In the genomic region with DNA sequence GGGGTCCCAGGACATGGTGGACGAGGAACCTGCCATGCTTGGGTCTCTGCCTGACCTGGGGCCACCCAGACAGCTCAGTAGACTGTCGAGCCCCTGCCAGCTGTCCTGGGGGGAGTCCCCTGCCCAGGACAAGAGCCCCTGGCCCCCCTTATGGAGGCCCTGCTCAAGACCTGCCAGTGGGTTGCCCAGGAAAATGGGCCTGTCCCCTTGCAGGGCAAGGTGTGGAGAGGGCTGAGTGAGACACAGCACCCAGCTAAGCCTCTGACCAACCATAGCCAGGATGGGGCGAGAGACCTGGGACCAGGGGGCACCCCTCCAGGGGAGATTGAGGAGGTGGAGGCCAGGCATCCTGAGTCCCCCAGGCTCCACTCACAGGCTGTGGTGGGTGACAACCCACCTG, we compare ENCODE assay signal across 20 cellular contexts. TPM values are rescaled to one million over a fixed set of nuclear protein-coding genes. Genes with fewer than 3 reads are reported as not detected.
DNase-seq lines count a peak whose midpoint lies in the region; ATAC-seq and TF ChIP-seq lines count a peak whose summit lies in the region.
"Had no signal": no experiment of that assay in that cellular context is flagged by ENCODE, and none has a peak within 500 bp of the region (broad histone marks: within the 10 kb centered on the region; RNA-seq: fewer than 3 reads in every experiment).

No MANE protein-coding gene starts in this region.

- CTCF ChIA-PET in activated naive CD4-positive, alpha-beta T cell treated with anti-CD3 and anti-CD28 coated beads, Interleukin-2, amount 10 ng/mL, durations not matched to agents 7 days and 5 days (lab: Charles Lee): interaction anchor here (1.3 kb wide), 1 partner anchor 27 kb away, joined by 3 read pairs; no protein-coding TSS in a partner anchor
- CTCF ChIA-PET in IMR-90 (lab: Yijun Ruan, JAX): no interaction called here

- H3K36me3 Mint-ChIP-seq in activated naive CD4-positive, alpha-beta T cell treated with anti-CD3 and anti-CD28 coated beads, Interleukin-2, amount 10 ng/mL, durations not matched to agents 7 days and 5 days: no peaks in the 10 kb centered on the region
- H3K36me3 Mint-ChIP-seq in activated naive CD8-positive, alpha-beta T cell treated with anti-CD3 and anti-CD28 coated beads, Interleukin-2, amount 50 U/mL, for 24 hours (ENCODE audit: low read depth): no peaks in the 10 kb centered on the region
- peaks cover 1% of the 10 kb centered on the region for H3K36me3 Mint-ChIP-seq in osteocyte (ENCODE audit: unreplicated experiment)

- peaks cover 6% of the 10 kb centered on the region for H3K4me1 Mint-ChIP-seq in activated naive CD4-positive, alpha-beta T cell treated with anti-CD3 and anti-CD28 coated beads, Interleukin-2, amount 10 ng/mL, durations not matched to agents 7 days and 5 days
- peaks cover 3% of the 10 kb centered on the region for H3K4me1 Mint-ChIP-seq in activated naive CD8-positive, alpha-beta T cell treated with anti-CD3 and anti-CD28 coated beads, Interleukin-2, amount 50 U/mL, for 24 hours
- H3K4me1 Mint-ChIP-seq in osteocyte (ENCODE audit: unreplicated experiment): no peaks in the 10 kb centered on the region

- TF ChIP-seq CTCF in IMR-90 (conservative IDR thresholded peaks at IDR 0.05; ENCODE audit: low read depth, low read length): no peak
- no peak for TF ChIP-seq CTCF in osteocyte (IDR thresholded peaks at IDR 0.05)
- TF ChIP-seq CTCF in esophagus muscularis mucosa (IDR thresholded peaks at IDR 0.05): no peak

- peaks cover 8 to 13% of the 10 kb centered on the region in 2 experiments; a peak in 2 of 4 replicates for H3K79me1 ChIP-seq in IMR-90 (ENCODE audit: low read depth in 1 of 2, low read length in 2 of 2)

- H3K4me3 ChIP-seq in IMR-90 (ENCODE audit: insufficient read depth, low read depth, low read length): no peak overlapping the region
- H3K4me3 ChIP-seq in esophagus muscularis mucosa: no peak overlapping the region

- DNase-seq in activated naive CD4-positive, alpha-beta T cell treated with anti-CD3 and anti-CD28 coated beads, Interleukin-2, amount 10 ng/mL, durations not matched to agents 7 days and 5 days: no peak
- DNase-seq in activated naive CD4-positive, alpha-beta T cell treated with Interleukin-2 at 50 U/mL for 16 hours: no peak
- DNase-seq in IMR-90 (no peak), osteocyte (ENCODE audit: extremely low spot score, unreplicated experiment) (no peak), esophagus muscularis mucosa (ENCODE audit: extremely low spot score) (no peak), cerebellar nuclear complex (lab: John Stamatoyannopoulos, UW) (no peak), NCI-H2081 treated with DMSO at 0.1 percent for 48 hours (lab: John Stamatoyannopoulos, UW) (no peak)
- DNase-seq in activated naive CD8-positive, alpha-beta T cell treated with anti-CD3 and anti-CD28 coated beads, Interleukin-2, amount 50 U/mL, for 24 hours: no peak
- DNase-seq: activated CD4-positive, CD25-positive, alpha-beta regulatory T cell treated with anti-CD3 and anti-CD28 coated beads, Interleukin-2, amount 50 U/mL, for 72 hours; activated effector memory CD4-positive, alpha-beta T cell treated with Interleukin-2 at 50 U/mL for 16 hours; effector CD8-positive, alpha-beta T cell; left ventricle myocardium inferior; NCI-H2081; NCI-H774; stimulated activated CD4-positive, alpha-beta T cell treated with anti-CD3 and anti-CD28 coated beads, Interleukin-2, amount 100 ng/mL, for 24 hours; transverse colon had no signal

- H3K4me3 Mint-ChIP-seq in activated naive CD4-positive, alpha-beta T cell treated with anti-CD3 and anti-CD28 coated beads, Interleukin-2, amount 10 ng/mL, durations not matched to agents 7 days and 5 days: peak overlapping the region; percentile 63
- H3K4me3 Mint-ChIP-seq in activated naive CD8-positive, alpha-beta T cell treated with anti-CD3 and anti-CD28 coated beads, Interleukin-2, amount 50 U/mL, for 24 hours: peak overlapping the region; percentile 63
- peak overlapping the region; percentile 47 for H3K4me3 Mint-ChIP-seq in osteocyte (ENCODE audit: unreplicated experiment)

- intact Hi-C loops in IMR-90 (cut with micrococcal nuclease): no loop called here
- intact Hi-C loops in esophagus muscularis mucosa (cut with DNase I): no loop called here

- peaks cover 8% of the 10 kb centered on the region for H3K27me3 Mint-ChIP-seq in activated naive CD4-positive, alpha-beta T cell treated with anti-CD3 and anti-CD28 coated beads, Interleukin-2, amount 10 ng/mL, durations not matched to agents 7 days and 5 days
- H3K27me3 Mint-ChIP-seq in activated naive CD8-positive, alpha-beta T cell treated with anti-CD3 and anti-CD28 coated beads, Interleukin-2, amount 50 U/mL, for 24 hours: no peaks in the 10 kb centered on the region
- no peaks in the 10 kb centered on the region for H3K27me3 Mint-ChIP-seq in osteocyte (ENCODE audit: unreplicated experiment)

- H3K56ac ChIP-seq in IMR-90 (ENCODE audit: extremely low read depth, insufficient read depth, low read length): no peak overlapping the region

- no peak overlapping the region for H2BK20ac ChIP-seq in IMR-90 (ENCODE audit: low read depth, low read length)

- H3K23ac ChIP-seq in IMR-90 (ENCODE audit: low read depth, low read length): no peak overlapping the region

- no peak overlapping the region for H2BK15ac ChIP-seq in IMR-90 (ENCODE audit: low read depth, low read length)

- no peak overlapping the region for H3K27ac ChIP-seq in IMR-90 (ENCODE audit: insufficient read depth, low read length)
- H3K27ac ChIP-seq in esophagus muscularis mucosa (replicated peaks in 1 of 4): no peak overlapping the region
- H3K27ac ChIP-seq: left ventricle myocardium inferior, right atrium auricular region, RWPE1, transverse colon had no signal

- no peak overlapping the region for H3K9ac ChIP-seq in IMR-90 (ENCODE audit: low read depth, low read length)

- no peaks in the 10 kb centered on the region for H3K9me1 ChIP-seq in IMR-90 (ENCODE audit: insufficient read depth, low read length)

- no peak overlapping the region for H2AFZ ChIP-seq in IMR-90 (replicated peaks; ENCODE audit: low read length, poor library complexity)

- TF ChIP-seq RAD21 in IMR-90 (IDR thresholded peaks at IDR 0.05; ENCODE audit: low read length): no peak

- BruUV-seq in IMR-90 (replicated peaks; lab: Mats Ljungman, UMichigan): no TSS peak

- H3K27me3 ChIP-seq in IMR-90 (ENCODE audit: control insufficient read depth, insufficient read depth, low read length) (no peaks in the 10 kb centered on the region), esophagus muscularis mucosa (peaks cover 0 to 63% (median 10%) of the 10 kb centered on the region in 4 donors)
- H3K27me3 ChIP-seq: right atrium auricular region, transverse colon had no signal

- in situ Hi-C loops in IMR-90 (cut with MboI; ENCODE audit: low sequenced_read_pairs): no loop called here

- H4K20me1 ChIP-seq in IMR-90 (ENCODE audit: insufficient read depth, low read length): peaks cover 3% of the 10 kb centered on the region

- H2BK5ac ChIP-seq in IMR-90 (ENCODE audit: low read depth, low read length, poor library complexity, severe bottlenecking): no peak overlapping the region

- no peak overlapping the region for H2BK120ac ChIP-seq in IMR-90 (ENCODE audit: low read depth, low read length)

- peaks cover 6% of the 10 kb centered on the region; the same call in 1 of the 2 replicates for H3K4me1 ChIP-seq in IMR-90 (ENCODE audit: control insufficient read depth, insufficient read depth, low read length)
- H3K4me1 ChIP-seq in esophagus muscularis mucosa: peaks cover 16 to 23% (median 17%) of the 10 kb centered on the region in 4 donors

- H4K8ac ChIP-seq in IMR-90 (ENCODE audit: low read depth in 2 of 2, low read length in 2 of 2): no peak overlapping the region

- H4K5ac ChIP-seq in IMR-90 (ENCODE audit: low read depth, low read length): no peak overlapping the region

- no peak for ATAC-seq in IMR-90 (ENCODE audit: low read depth)
- ATAC-seq in activated naive CD8-positive, alpha-beta T cell treated with anti-CD3 and anti-CD28 coated beads, Interleukin-2, amount 50 U/mL, for 24 hours: no peak

- peak overlapping the region; percentile 7 for H2AK9ac ChIP-seq in IMR-90 (replicated peaks; ENCODE audit: low read depth, low read length, poor library complexity)

- dilution Hi-C loops in IMR-90 (cut with HindIII; ENCODE audit: low sequenced_read_pairs, unreplicated experiment): no loop called here

- H3K36me3 ChIP-seq in IMR-90 (ENCODE audit: control insufficient read depth, insufficient read depth, low read length): peaks cover 5% of the 10 kb centered on the region; the same call in 1 of the 2 replicates
- peaks cover 0 to 4% (median 0%) of the 10 kb centered on the region in 4 donors for H3K36me3 ChIP-seq in esophagus muscularis mucosa
- H3K36me3 ChIP-seq: left ventricle myocardium inferior, right atrium auricular region, transverse colon had no signal

- H3K9me3 Mint-ChIP-seq in activated naive CD4-positive, alpha-beta T cell treated with anti-CD3 and anti-CD28 coated beads, Interleukin-2, amount 10 ng/mL, durations not matched to agents 7 days and 5 days: no peaks in the 10 kb centered on the region
- no peaks in the 10 kb centered on the region for H3K9me3 Mint-ChIP-seq in activated naive CD8-positive, alpha-beta T cell treated with anti-CD3 and anti-CD28 coated beads, Interleukin-2, amount 50 U/mL, for 24 hours
- H3K9me3 Mint-ChIP-seq in osteocyte (ENCODE audit: unreplicated experiment): no peaks in the 10 kb centered on the region

- H3K18ac ChIP-seq in IMR-90 (ENCODE audit: low read depth, low read length): no peak overlapping the region

- no peak overlapping the region for H3K4me2 ChIP-seq in IMR-90 (ENCODE audit: low read depth, low read length)

- WGBS in IMR-90 (ENCODE audit: extremely low coverage in 2 of 2, insufficient read length in 1 of 2), 2 experiments: 100% methylated on average over 2 of the region's 3 CpGs; no CpG with 5 or more reads in 1 of the 2 experiments
- WGBS in esophagus muscularis mucosa: 100% methylated on average over 1 of the region's 3 CpGs

- no peak overlapping the region for H2AK5ac ChIP-seq in IMR-90 (ENCODE audit: low read depth, low read length)

- no peak overlapping the region for H3K14ac ChIP-seq in IMR-90 (replicated peaks; ENCODE audit: low read depth, low read length)

- TF ChIP-seq POLR2A in IMR-90 (IDR thresholded peaks at IDR 0.05; ENCODE audit: low read depth, low read length) (no peak), esophagus muscularis mucosa (IDR thresholded peaks at IDR 0.05; ENCODE audit: low read depth) (no peak)

- no peak overlapping the region for H3K27ac Mint-ChIP-seq in activated naive CD4-positive, alpha-beta T cell treated with anti-CD3 and anti-CD28 coated beads, Interleukin-2, amount 10 ng/mL, durations not matched to agents 7 days and 5 days
- no peak overlapping the region for H3K27ac Mint-ChIP-seq in activated naive CD8-positive, alpha-beta T cell treated with anti-CD3 and anti-CD28 coated beads, Interleukin-2, amount 50 U/mL, for 24 hours
- no peak overlapping the region for H3K27ac Mint-ChIP-seq in osteocyte (ENCODE audit: unreplicated experiment)

- H3K4ac ChIP-seq in IMR-90 (ENCODE audit: low read depth, low read length): no peak overlapping the region

- no peak overlapping the region for H4K91ac ChIP-seq in IMR-90 (ENCODE audit: insufficient read depth, low read depth, low read length)

- no peak for TF ChIP-seq EP300 in esophagus muscularis mucosa (IDR thresholded peaks at IDR 0.05)

- POLR2A ChIA-PET in IMR-90 (lab: Charles Lee; ENCODE audit: unreplicated experiment): no interaction called here

- H3K9me3 ChIP-seq in IMR-90 (ENCODE audit: control insufficient read depth, insufficient read depth, low read length) (no peaks in the 10 kb centered on the region), esophagus muscularis mucosa (no peaks in the 10 kb centered on the region)
- H3K9me3 ChIP-seq: left ventricle myocardium inferior, right atrium auricular region, transverse colon had no signal

RNA-seq across cellular contexts. Expression of a gene that starts 1.8 kb away (rescaled TPM):
- total RNA-seq in IMR-90 (2012; rRNA removed) (26.3 and 28.1 TPM in 2 replicates), osteocyte (20.5 and 24.0 TPM in 2 replicates), esophagus muscularis mucosa (10 to 100 TPM in 2 of 4 donors, 1 to 10 TPM in 2; 7.9 to 12.2 (median 10.5) TPM)
- 52.8 and 71.2 TPM in 2 replicates for polyA plus RNA-seq in IMR-90 (2012; rRNA removed)
- 53.8 and 71.8 TPM in 2 replicates for polyA plus RNA-seq in IMR-90 (2012; cell fraction: cytosol; rRNA removed)
- 25.8 and 31.8 TPM in 2 replicates for polyA plus RNA-seq in IMR-90 (2012; cell fraction: nucleus; rRNA removed; ENCODE audit: low replicate concordance)

RNA-seq across cellular contexts. Expression of a gene that starts 8.8 kb away (rescaled TPM):
- not detected in 2 replicates for total RNA-seq in IMR-90 (2012; rRNA removed)
- polyA plus RNA-seq in IMR-90 (2012; rRNA removed): not detected in 2 replicates
- polyA plus RNA-seq in IMR-90 (2012; cell fraction: cytosol; rRNA removed): 0.05 and 0.15 TPM in 2 replicates
- polyA plus RNA-seq in IMR-90 (2012; cell fraction: nucleus; rRNA removed; ENCODE audit: low replicate concordance): not detected in 2 replicates
- not detected in 2 replicates for total RNA-seq in osteocyte
- not detected for total RNA-seq in esophagus muscularis mucosa
- total RNA-seq: left ventricle myocardium inferior; M059J; right atrium auricular region; T-helper 1 cell treated with Interleukin-12 subunit alpha and Interleukin-12 subunit beta and Interleukin-4 antibody, amounts not matched to agents 30 ng/mL and 1 ng/mL, for 36 hours had no signal

RNA-seq across cellular contexts. Expression of a gene that starts 17.2 kb away (rescaled TPM):
- total RNA-seq in IMR-90 (2012; rRNA removed) (60.8 and 71.1 TPM in 2 replicates), osteocyte (62.9 and 65.1 TPM in 2 replicates), esophagus muscularis mucosa (10 to 100 TPM; 64.0 to 77.7 (median 73.2) TPM)
- 83.3 and 84.2 TPM in 2 replicates for polyA plus RNA-seq in IMR-90 (2012; rRNA removed)
- 93.0 and 94.1 TPM in 2 replicates for polyA plus RNA-seq in IMR-90 (2012; cell fraction: cytosol; rRNA removed)
- 41.5 and 43.2 TPM in 2 replicates for polyA plus RNA-seq in IMR-90 (2012; cell fraction: nucleus; rRNA removed; ENCODE audit: low replicate concordance)

RNA-seq across cellular contexts. Expression of a gene that starts 19.3 kb away (rescaled TPM):
- total RNA-seq in IMR-90 (2012; rRNA removed) (not detected in 2 replicates), osteocyte (3.5 TPM in 2 replicates), esophagus muscularis mucosa (1 to 10 TPM; 1.6 to 3.6 (median 2.3) TPM)
- 0.34 and 0.62 TPM in 2 replicates for polyA plus RNA-seq in IMR-90 (2012; rRNA removed)
- polyA plus RNA-seq in IMR-90 (2012; cell fraction: cytosol; rRNA removed): 1.1 and 1.9 TPM in 2 replicates
- polyA plus RNA-seq in IMR-90 (2012; cell fraction: nucleus; rRNA removed; ENCODE audit: low replicate concordance): 0.88 and 2.2 TPM in 2 replicates
- total RNA-seq: left ventricle myocardium inferior, M059J had no signal

RNA-seq across cellular contexts. Expression of a gene that starts 23.1 kb away (rescaled TPM):
- 3.6 and 3.8 TPM in 2 replicates for total RNA-seq in IMR-90 (2012; rRNA removed)
- 4.3 and 4.5 TPM in 2 replicates for polyA plus RNA-seq in IMR-90 (2012; rRNA removed)
- polyA plus RNA-seq in IMR-90 (2012; cell fraction: cytosol; rRNA removed): 3.9 and 4.4 TPM in 2 replicates
- polyA plus RNA-seq in IMR-90 (2012; cell fraction: nucleus; rRNA removed; ENCODE audit: low replicate concordance): 6.7 and 12.6 TPM in 2 replicates
- total RNA-seq in osteocyte: 6.5 and 8.7 TPM in 2 replicates
- 10 to 100 TPM; 10.1 to 15.0 (median 14.3) TPM for total RNA-seq in esophagus muscularis mucosa
